ENCODE assay signal across 10 cellular contexts in genomic region chr2:30915485-30915884, GRCh38.
DNase-seq lines count a peak whose midpoint lies in the region; ATAC-seq, FAIRE-seq and TF ChIP-seq lines count a peak whose summit lies in the region.
"Had no signal": no experiment of that assay in that cellular context is flagged by ENCODE, and none has a peak within 500 bp of the region (broad histone marks: within the 10 kb centered on the region; RNA-seq: fewer than 3 reads in every experiment).

No MANE protein-coding gene starts in this region.

- POLR2A ChIA-PET in HCT116 (lab: Charles Lee) = no interaction called here
- POLR2A ChIA-PET in HepG2 (lab: Yijun Ruan, JAX) = no interaction called here
- POLR2A ChIA-PET in naive thymus-derived CD4-positive, alpha-beta T cell (lab: Charles Lee) = no interaction called here

- no peaks in the 10 kb centered on the region for H3K9me2 ChIP-seq in HCT116 (ENCODE audit: insufficient read depth)

- TF ChIP-seq EP300 in HepG2 (IDR thresholded peaks at IDR 0.05; ENCODE audit: low read depth in 2 of 2, low read length in 2 of 2) = no peak
- no peak for TF ChIP-seq EP300 in HepG2 (CRISPR knock-in tag; IDR thresholded peaks at IDR 0.05; ENCODE audit: borderline replicate concordance)

- H3K79me2 ChIP-seq in HCT116 (ENCODE audit: insufficient read depth, low read length) (no peaks in the 10 kb centered on the region), HepG2 (ENCODE audit: insufficient read depth, low read length) (no peaks in the 10 kb centered on the region)

- TF ChIP-seq CTCF in BE2C (IDR thresholded peaks at IDR 0.05; ENCODE audit: low read depth, low read length) = peak; percentile 81
- peak; percentile 30 to 58 (median 44); a peak in 5 of 6 replicates for TF ChIP-seq CTCF in HCT116 (IDR thresholded peaks at IDR 0.05 in 2 of 3, conservative IDR thresholded peaks at IDR 0.05 in 1 of 3; ENCODE audit: borderline replicate concordance in 1 of 3, insufficient read depth in 1 of 3, low read depth in 2 of 3, low read length in 2 of 3)
- TF ChIP-seq CTCF in WI38 (IDR thresholded peaks at IDR 0.05; ENCODE audit: low read depth, low read length) = peak; percentile 14; the same call in 1 of the 2 replicates
- TF ChIP-seq CTCF in HepG2 (CRISPR knock-in tag; IDR thresholded peaks at IDR 0.05) = peak; percentile 58

- intact Hi-C loops in HCT116 (cut with micrococcal nuclease) = no loop called here
- intact Hi-C loops in HepG2 (cut with micrococcal nuclease; ENCODE audit: unreplicated experiment) = loop anchor here (2.0 kb wide), 2 partner anchors 201 to 417 kb away; no protein-coding TSS in a partner anchor
- intact Hi-C loops in naive thymus-derived CD4-positive, alpha-beta T cell (cut with micrococcal nuclease) = no loop called here

- H3K9me3 Mint-ChIP-seq in naive thymus-derived CD4-positive, alpha-beta T cell = peaks cover 0 to 5% (median 0%) of the 10 kb centered on the region in 11 donors

- H2AFZ ChIP-seq in HCT116 (ENCODE audit: low read depth, low read length, poor library complexity, severe bottlenecking) (no peak overlapping the region), HepG2 (ENCODE audit: low read length) (no peak overlapping the region)

- FAIRE-seq in HepG2 (lab: Jason Lieb, UNC) = peak; percentile 64

- RAD21 ChIA-PET in HCT116 (lab: Charles Lee; ENCODE audit: low non-redundant PET in 1 of 2, low total read pairs in 2 of 2, uncharacterized antibody in 2 of 2, unreplicated experiment in 2 of 2) = no interaction called here

- no peak overlapping the region for H3K4me3 Mint-ChIP-seq in naive thymus-derived CD4-positive, alpha-beta T cell

- H3K27ac ChIP-seq in HCT116 (ENCODE audit: low read depth, low read length) (no peak overlapping the region), HepG2 (ENCODE audit: extremely low read length, insufficient read depth, low read length) (no peak overlapping the region)
- no peak overlapping the region for H3K27ac ChIP-seq in naive thymus-derived CD4-positive, alpha-beta T cell (ENCODE audit: low read depth, low read length)
- H3K27ac ChIP-seq: skin epidermis, transverse colon had no signal

- H3K4me3 ChIP-seq in BE2C (ENCODE audit: low read depth, low read length) (no peak overlapping the region), HCT116 (replicated peaks in 1 of 2; ENCODE audit: low read depth in 1 of 2, low read length in 2 of 2) (no peak overlapping the region), WI38 (ENCODE audit: low read depth, low read length) (no peak overlapping the region), HepG2 (replicated peaks in 1 of 3; ENCODE audit: insufficient read depth in 1 of 3, low read depth in 2 of 3, low read length in 3 of 3) (no peak overlapping the region)
- no peak overlapping the region for H3K4me3 ChIP-seq in naive thymus-derived CD4-positive, alpha-beta T cell (ENCODE audit: low read length)
- H3K4me3 ChIP-seq: skin epidermis, transverse colon had no signal

- in situ Hi-C loops in HepG2 (cut with HindIII; ENCODE audit: extremely low pct_ligation_motif_present, low pct_unique_long_range_greater_than_20kb) = no loop called here

- BruUV-seq in HCT116 (replicated peaks; lab: Mats Ljungman, UMichigan) (no TSS peak), HepG2 (replicated peaks; lab: Mats Ljungman, UMichigan) (no TSS peak)

- H3K27me3 Mint-ChIP-seq in naive thymus-derived CD4-positive, alpha-beta T cell = peaks cover 0 to 4% (median 0%) of the 10 kb centered on the region in 5 donors

- H3K36me3 ChIP-seq in BE2C (no peaks in the 10 kb centered on the region; the same call in 1 of the 2 replicates), HCT116 (ENCODE audit: control insufficient read depth in 1 of 2, insufficient read depth in 2 of 2, low read length in 2 of 2) (no peaks in the 10 kb centered on the region), HepG2 (replicated peaks in 1 of 2; ENCODE audit: control insufficient read depth in 1 of 2, insufficient read depth in 2 of 2, low read length in 2 of 2) (no peaks in the 10 kb centered on the region)
- H3K36me3 ChIP-seq in naive thymus-derived CD4-positive, alpha-beta T cell (ENCODE audit: control insufficient read depth in 2 of 3, insufficient read depth in 3 of 3, low read length in 3 of 3) = no peaks in the 10 kb centered on the region
- H3K36me3 ChIP-seq: transverse colon had no signal

- H3K27ac Mint-ChIP-seq in naive thymus-derived CD4-positive, alpha-beta T cell = no peak overlapping the region

- H3K4me1 Mint-ChIP-seq in naive thymus-derived CD4-positive, alpha-beta T cell = no peaks in the 10 kb centered on the region

- CTCF ChIA-PET in HCT116 (lab: Charles Lee) = no interaction called here
- CTCF ChIA-PET in HepG2 (lab: Yijun Ruan, JAX; ENCODE audit: low intra/inter-chr PET ratio, low total read pairs) = no interaction called here
- CTCF ChIA-PET in naive thymus-derived CD4-positive, alpha-beta T cell (lab: Charles Lee) = no interaction called here

- DNase-seq in BE2C (peak; percentile 74), HCT116 (ENCODE audit: low read depth, low spot score) (peak; percentile 7), HepG2 (ENCODE audit: low spot score) (peak; percentile 22), SHP77 treated with DMSO at 0.1 percent for 48 hours (lab: John Stamatoyannopoulos, UW) (no peak)
- no peak for DNase-seq in naive thymus-derived CD4-positive, alpha-beta T cell
- DNase-seq: transverse colon had no signal

- H3K4me2 ChIP-seq in HCT116 (ENCODE audit: low read length) (no peak overlapping the region), HepG2 (ENCODE audit: low read depth, low read length) (no peak overlapping the region)

- H4K20me1 ChIP-seq in HCT116 (ENCODE audit: insufficient read depth) = no peaks in the 10 kb centered on the region
- H4K20me1 ChIP-seq in HepG2 (ENCODE audit: insufficient read depth, low read length) = no peaks in the 10 kb centered on the region

- H3K4me1 ChIP-seq in BE2C (peaks cover 3% of the 10 kb centered on the region), HCT116 (ENCODE audit: control insufficient read depth in 1 of 2, insufficient read depth in 2 of 2, low read length in 2 of 2) (peaks cover 0 to 4% of the 10 kb centered on the region in 2 experiments; a peak in 1 of 4 replicates), HepG2 (ENCODE audit: insufficient read depth, low read length) (no peaks in the 10 kb centered on the region)
- no peaks in the 10 kb centered on the region for H3K4me1 ChIP-seq in naive thymus-derived CD4-positive, alpha-beta T cell (ENCODE audit: control insufficient read depth in 2 of 2, insufficient read depth in 2 of 2, low read length in 2 of 2)
- H3K4me1 ChIP-seq: transverse colon had no signal

- no peak overlapping the region for H3K9ac ChIP-seq in HCT116 (ENCODE audit: low read length)
- H3K9ac ChIP-seq in HepG2 (ENCODE audit: insufficient read depth, low read depth, low read length) = no peak overlapping the region

- ATAC-seq in HCT116 (peak; percentile 84), HepG2 (peak; percentile 94), HG03520 (IDR thresholded peaks at IDR 0.05; ENCODE audit: unreplicated experiment) (no peak), GM21360 (IDR thresholded peaks at IDR 0.05; ENCODE audit: unreplicated experiment) (no peak)
- ATAC-seq in naive thymus-derived CD4-positive, alpha-beta T cell = no peak

- H3K27me3 ChIP-seq in BE2C (no peaks in the 10 kb centered on the region), HCT116 (ENCODE audit: insufficient read depth, low read length) (0 out of 2 replicates have a peak, but pooled peaks cover 5% of the 10 kb centered on the region), HepG2 (ENCODE audit: control insufficient read depth in 1 of 2, insufficient read depth in 2 of 2, low read length in 2 of 2) (no peaks in the 10 kb centered on the region; a peak in 1 of 5 replicates)
- no peaks in the 10 kb centered on the region for H3K27me3 ChIP-seq in naive thymus-derived CD4-positive, alpha-beta T cell (ENCODE audit: control insufficient read depth in 2 of 2, insufficient read depth in 2 of 2, low read length in 2 of 2)
- H3K27me3 ChIP-seq: transverse colon had no signal

- 1% methylated on average over 3 of the region's 3 CpGs for WGBS in HepG2 (ENCODE audit: low lambda C conversion rate)

- TF ChIP-seq POLR2A in HCT116 (IDR thresholded peaks at IDR 0.05; ENCODE audit: borderline replicate concordance, extremely low read depth, insufficient read depth, insufficient read length) (no peak), HepG2 (IDR thresholded peaks at IDR 0.05; ENCODE audit: insufficient read depth in 1 of 2, low read depth in 2 of 2, low read length in 2 of 2) (no peak)

- H3K9me3 ChIP-seq in BE2C (no peaks in the 10 kb centered on the region), HCT116 (ENCODE audit: control insufficient read depth in 1 of 2, insufficient read depth in 1 of 2, low read depth in 1 of 2, low read length in 2 of 2) (no peaks in the 10 kb centered on the region), HepG2 (ENCODE audit: low read length) (no peaks in the 10 kb centered on the region)
- no peaks in the 10 kb centered on the region for H3K9me3 ChIP-seq in naive thymus-derived CD4-positive, alpha-beta T cell (ENCODE audit: control insufficient read depth in 2 of 3, low read length in 3 of 3)
- H3K9me3 ChIP-seq: transverse colon had no signal

- 0 out of 2 replicates have a peak, but pooled peaks have one; percentile 30 for TF ChIP-seq RAD21 in HCT116 (IDR thresholded peaks at IDR 0.05; ENCODE audit: low read depth)
- TF ChIP-seq RAD21 in HepG2 (CRISPR knock-in tag; IDR thresholded peaks at IDR 0.05) = no peak

- H3K36me3 Mint-ChIP-seq in naive thymus-derived CD4-positive, alpha-beta T cell = no peaks in the 10 kb centered on the region

TF ChIP-seq in HCT116, 20 proteins besides CTCF, POLR2A, EP300 and RAD21 (continues in another document):
- TF ChIP-seq CEBPB (IDR thresholded peaks at IDR 0.05; ENCODE audit: low read depth) = no peak

Comparison
In these comparisons a context has a peak if more than half of its experiments do, and no peak if none do; other contexts are left out.
1. DNase-seq: peak in BE2C (single experiment), HCT116 (single experiment) and HepG2 (single experiment); none in naive thymus-derived CD4-positive, alpha-beta T cell (0 of 9) and SHP77 treated with DMSO at 0.1 percent for 48 hours (single experiment).
2. CTCF ChIP-seq: peak in every context shown above with its lines; median percentile 81 in BE2C; 58 in HepG2; 44 in HCT116; 14 in WI38.
3. ATAC-seq: peak in HCT116 (single experiment) and HepG2 (single experiment); none in naive thymus-derived CD4-positive, alpha-beta T cell (single experiment), HG03520 (single experiment) and GM21360 (single experiment).